In genomic region chr12:77861317-77861716, GRCh38 we compare ENCODE assay signal across 21 cellular contexts. TPM values are rescaled to one million over a fixed set of nuclear protein-coding genes. Genes with fewer than 3 reads are reported as not detected.
"Had no signal": no experiment of that assay in that cellular context is flagged by ENCODE, and none has a peak within 500 bp of the region (broad histone marks: within the 10 kb centered on the region; RNA-seq: fewer than 3 reads in every experiment).

No MANE protein-coding gene starts in this region.

- H3K36me3 ChIP-seq: breast epithelium, right atrium auricular region, thoracic aorta had no signal

- H3K27me3 Mint-ChIP-seq: activated CD4-positive, alpha-beta memory T cell treated with anti-CD3 and anti-CD28 coated beads, Interleukin-2, amount 10 ng/mL, durations not matched to agents 7 days and 5 days; activated naive CD8-positive, alpha-beta T cell treated with anti-CD3 and anti-CD28 coated beads, Interleukin-2, amount 10 ng/mL, durations not matched to agents 7 days and 5 days; naive thymus-derived CD8-positive, alpha-beta T cell; progenitor cell of endocrine pancreas; type B pancreatic cell had no signal

- DNase-seq: activated CD4-positive, alpha-beta memory T cell treated with anti-CD3 and anti-CD28 coated beads, Interleukin-2, amount 10 ng/mL, durations not matched to agents 7 days and 5 days; activated CD4-positive, alpha-beta T cell treated with anti-CD3 and anti-CD28 coated beads for 48 hours; activated effector memory CD4-positive, alpha-beta T cell treated with Interleukin-2 at 50 U/mL for 16 hours; activated naive CD4-positive, alpha-beta T cell treated with anti-CD3 and anti-CD28 coated beads for 36 hours; activated naive CD8-positive, alpha-beta T cell treated with anti-CD3 and anti-CD28 coated beads, Interleukin-2, amount 10 ng/mL, durations not matched to agents 7 days and 5 days; activated T-cell treated with anti-CD3 and anti-CD28 coated beads, Interleukin-2, amount 50 U/mL, for 72 hours; amniotic stem cell; cerebellar nuclear complex; foreskin fibroblast; kidney; naive thymus-derived CD8-positive, alpha-beta T cell; stimulated activated CD4-positive, alpha-beta T cell treated with anti-CD3 and anti-CD28 coated beads, Interleukin-4, amount 100 ng/mL, for 24 hours; stimulated activated naive CD4-positive, alpha-beta T cell treated with Interleukin-2 at 50 U/mL for 16 hours had no signal

- H3K4me3 Mint-ChIP-seq: activated CD4-positive, alpha-beta memory T cell treated with anti-CD3 and anti-CD28 coated beads, Interleukin-2, amount 10 ng/mL, durations not matched to agents 7 days and 5 days; activated naive CD4-positive, alpha-beta T cell treated with anti-CD3 and anti-CD28 coated beads for 36 hours; activated naive CD8-positive, alpha-beta T cell treated with anti-CD3 and anti-CD28 coated beads, Interleukin-2, amount 10 ng/mL, durations not matched to agents 7 days and 5 days; activated T-cell treated with anti-CD3 and anti-CD28 coated beads, Interleukin-2, amount 50 U/mL, for 72 hours; naive thymus-derived CD8-positive, alpha-beta T cell; type B pancreatic cell had no signal

- ATAC-seq: activated T-cell treated with anti-CD3 and anti-CD28 coated beads, Interleukin-2, amount 50 U/mL, for 72 hours; left lobe of liver; naive thymus-derived CD8-positive, alpha-beta T cell had no signal

- H3K27me3 ChIP-seq: breast epithelium, right atrium auricular region had no signal

- H3K4me3 ChIP-seq: breast epithelium, lung, right atrium auricular region, thoracic aorta had no signal

- H3K4me1 Mint-ChIP-seq: activated CD4-positive, alpha-beta memory T cell treated with anti-CD3 and anti-CD28 coated beads, Interleukin-2, amount 10 ng/mL, durations not matched to agents 7 days and 5 days; activated naive CD8-positive, alpha-beta T cell treated with anti-CD3 and anti-CD28 coated beads, Interleukin-2, amount 10 ng/mL, durations not matched to agents 7 days and 5 days; naive thymus-derived CD8-positive, alpha-beta T cell had no signal

- H3K9me3 Mint-ChIP-seq: activated CD4-positive, alpha-beta memory T cell treated with anti-CD3 and anti-CD28 coated beads, Interleukin-2, amount 10 ng/mL, durations not matched to agents 7 days and 5 days; activated naive CD8-positive, alpha-beta T cell treated with anti-CD3 and anti-CD28 coated beads, Interleukin-2, amount 10 ng/mL, durations not matched to agents 7 days and 5 days; type B pancreatic cell had no signal

- H3K27ac Mint-ChIP-seq: activated CD4-positive, alpha-beta memory T cell treated with anti-CD3 and anti-CD28 coated beads, Interleukin-2, amount 10 ng/mL, durations not matched to agents 7 days and 5 days; activated naive CD4-positive, alpha-beta T cell treated with anti-CD3 and anti-CD28 coated beads for 36 hours; activated naive CD8-positive, alpha-beta T cell treated with anti-CD3 and anti-CD28 coated beads, Interleukin-2, amount 10 ng/mL, durations not matched to agents 7 days and 5 days; activated T-cell treated with anti-CD3 and anti-CD28 coated beads, Interleukin-2, amount 50 U/mL, for 72 hours; naive thymus-derived CD8-positive, alpha-beta T cell; progenitor cell of endocrine pancreas; type B pancreatic cell had no signal

- H3K4me1 ChIP-seq: breast epithelium had no signal

- H3K27ac ChIP-seq: breast epithelium, right atrium auricular region, thoracic aorta had no signal

- H3K36me3 Mint-ChIP-seq: activated naive CD8-positive, alpha-beta T cell treated with anti-CD3 and anti-CD28 coated beads, Interleukin-2, amount 10 ng/mL, durations not matched to agents 7 days and 5 days; naive thymus-derived CD8-positive, alpha-beta T cell; type B pancreatic cell had no signal

- H3K9me3 ChIP-seq: breast epithelium, right atrium auricular region, thoracic aorta had no signal

RNA-seq across cellular contexts. Expression of gene NAV3, which starts 30.6 kb away (rescaled TPM):
- total RNA-seq: activated CD4-positive, alpha-beta memory T cell treated with anti-CD3 and anti-CD28 coated beads, Interleukin-2, amount 10 ng/mL, durations not matched to agents 7 days and 5 days; activated naive CD4-positive, alpha-beta T cell treated with anti-CD3 and anti-CD28 coated beads for 36 hours; activated naive CD8-positive, alpha-beta T cell treated with anti-CD3 and anti-CD28 coated beads, Interleukin-2, amount 10 ng/mL, durations not matched to agents 7 days and 5 days; activated T-cell treated with anti-CD3 and anti-CD28 coated beads, Interleukin-2, amount 50 U/mL, for 72 hours; naive thymus-derived CD8-positive, alpha-beta T cell; T-helper 2 cell treated with Interferon-gamma antibody and Interleukin-4, amounts not matched to agents 100 ng/mL and 5 ng/mL, for 36 hours had no signal
- polyA plus RNA-seq: naive thymus-derived CD8-positive, alpha-beta T cell had no signal
